ENCODE assay signal across 1 cellular context in the genomic region with DNA sequence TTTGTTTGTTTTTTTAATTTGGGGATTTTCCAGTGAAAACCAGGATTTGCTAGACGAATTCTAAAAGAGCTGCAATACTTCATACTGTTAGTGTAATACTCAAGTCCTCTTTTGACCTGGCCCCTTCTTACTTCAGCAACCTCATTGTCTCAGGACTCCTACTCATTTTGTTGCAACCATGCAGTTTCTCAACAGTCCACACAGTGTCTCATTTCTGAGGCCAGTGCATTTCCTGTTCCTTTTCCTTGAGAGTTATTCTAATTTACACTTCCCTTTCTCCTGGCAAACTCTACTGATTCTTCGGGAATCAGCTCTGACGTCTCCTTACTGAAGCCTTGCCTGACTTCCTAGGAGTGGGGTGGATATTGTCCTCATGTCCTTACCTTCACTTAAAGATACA.
TF ChIP-seq lines count a peak whose summit lies in the region.

No MANE protein-coding gene starts in this region.

TF ChIP-seq in HepG2, 621 proteins besides CTCF, POLR2A, EP300 and RAD21:
- TF ChIP-seq PRDM15 (CRISPR knock-in tag; IDR thresholded peaks at IDR 0.05) (no peak), TAF1 (CRISPR knock-in tag; IDR thresholded peaks at IDR 0.05) (no peak), ZNF143 (CRISPR knock-in tag; IDR thresholded peaks at IDR 0.05) (no peak), GABPA (IDR thresholded peaks at IDR 0.05; ENCODE audit: low read depth, low read length) (no peak), GABPA (CRISPR knock-in tag; IDR thresholded peaks at IDR 0.05; ENCODE audit: low read depth) (no peak), ZNF614 (CRISPR knock-in tag; IDR thresholded peaks at IDR 0.05; ENCODE audit: borderline replicate concordance) (no peak), SALL1 (CRISPR knock-in tag; IDR thresholded peaks at IDR 0.05) (no peak), TCF7L2 (IDR thresholded peaks at IDR 0.05; ENCODE audit: low read depth, low read length) (no peak), ELF3 (CRISPR knock-in tag; IDR thresholded peaks at IDR 0.05) (no peak), PAX8 (CRISPR knock-in tag; IDR thresholded peaks at IDR 0.05; ENCODE audit: borderline replicate concordance) (no peak), ZSCAN9 (CRISPR knock-in tag; IDR thresholded peaks at IDR 0.05; ENCODE audit: borderline replicate concordance) (no peak), MED1 (CRISPR knock-in tag; IDR thresholded peaks at IDR 0.05) (no peak), KIAA2018 (CRISPR knock-in tag; IDR thresholded peaks at IDR 0.05; ENCODE audit: borderline replicate concordance) (no peak), SUZ12 (IDR thresholded peaks at IDR 0.05; ENCODE audit: low read depth, low read length) (no peak), ATF6 (CRISPR knock-in tag; conservative IDR thresholded peaks at IDR 0.05) (no peak), ZNF747 (CRISPR knock-in tag; IDR thresholded peaks at IDR 0.05; ENCODE audit: borderline replicate concordance) (no peak), SATB2 (CRISPR knock-in tag; IDR thresholded peaks at IDR 0.05) (no peak)
